In genomic region chr6:42563697-42564495, GRCh38 we compare ENCODE assay signal across 8 cellular contexts. TPM values are rescaled to one million over a fixed set of nuclear protein-coding genes. Genes with fewer than 3 reads are reported as not detected.
A peak's percentile ranks its signal among the peaks of the same experiment; 100 is the strongest.
DNase-seq lines count a peak whose midpoint lies in the region; ATAC-seq and TF ChIP-seq lines count a peak whose summit lies in the region.

Gene UBR2, plus strand, starts transcription at chr6:42564029. Its CDS starts 291 bp downstream, at chr6:42564320.

- WGBS in suprapubic skin, result under 1% methylated on average over 25 of the region's 50 CpGs

- no peaks in the 10 kb centered on the region for H3K27me3 Mint-ChIP-seq in activated naive CD4-positive, alpha-beta T cell treated with anti-CD3 and anti-CD28 coated beads, Interleukin-2, amount 50 U/mL, for 24 hours

- ATAC-seq in HG02588 (IDR thresholded peaks at IDR 0.05; ENCODE audit: unreplicated experiment) (peak; percentile 91), SK-N-SH treated with all-trans-retinoic acid at 6 μM for 48 hours (peak; percentile 98)

- peak; percentile 91 for DNase-seq in GM10266 (ENCODE audit: extremely low spot score)
- peak; percentile 98 for DNase-seq in NCI-H1092 (lab: John Stamatoyannopoulos, UW)
- DNase-seq in globus pallidus (ENCODE audit: low spot score), result peak; percentile 100
- DNase-seq in nucleus accumbens (lab: John Stamatoyannopoulos, UW), result peak; percentile 48 to 99 (median 95)
- DNase-seq in suprapubic skin (ENCODE audit: low spot score in 2 of 2), result peak; percentile 98

- no peaks in the 10 kb centered on the region for H3K9me3 ChIP-seq in suprapubic skin

- peaks cover 30% of the 10 kb centered on the region for H3K4me1 Mint-ChIP-seq in activated naive CD4-positive, alpha-beta T cell treated with anti-CD3 and anti-CD28 coated beads, Interleukin-2, amount 50 U/mL, for 24 hours

- peak in 1 of 2 donors; percentile 83 for TF ChIP-seq POLR2A in suprapubic skin (IDR thresholded peaks at IDR 0.05)

- TF ChIP-seq CTCF in GM10266 (IDR thresholded peaks at IDR 0.05; ENCODE audit: control insufficient read depth, insufficient read depth, low read depth, missing control alignments) (peak; percentile 40), suprapubic skin (IDR thresholded peaks at IDR 0.05) (no peak)

- H3K9me3 Mint-ChIP-seq in activated naive CD4-positive, alpha-beta T cell treated with anti-CD3 and anti-CD28 coated beads, Interleukin-2, amount 50 U/mL, for 24 hours, result no peaks in the 10 kb centered on the region

- peaks cover 19% of the 10 kb centered on the region for H3K4me1 ChIP-seq in suprapubic skin

- H3K27me3 ChIP-seq in suprapubic skin, result no peaks in the 10 kb centered on the region

- H3K4me3 Mint-ChIP-seq in activated naive CD4-positive, alpha-beta T cell treated with anti-CD3 and anti-CD28 coated beads, Interleukin-2, amount 50 U/mL, for 24 hours, result peak within 1 kb of the TSS; percentile 99

- H3K27ac Mint-ChIP-seq in activated naive CD4-positive, alpha-beta T cell treated with anti-CD3 and anti-CD28 coated beads, Interleukin-2, amount 50 U/mL, for 24 hours, result peak within 1 kb of the TSS; percentile 97

- H3K27ac ChIP-seq in suprapubic skin, result peak within 1 kb of the TSS; percentile 97

- peak within 1 kb of the TSS; percentile 76 for H3K4me3 ChIP-seq in suprapubic skin

- TF ChIP-seq EP300 in suprapubic skin (IDR thresholded peaks at IDR 0.05), result no peak

- peaks cover 10% of the 10 kb centered on the region for H3K36me3 Mint-ChIP-seq in activated naive CD4-positive, alpha-beta T cell treated with anti-CD3 and anti-CD28 coated beads, Interleukin-2, amount 50 U/mL, for 24 hours

- no peaks in the 10 kb centered on the region for H3K36me3 ChIP-seq in suprapubic skin

TF ChIP-seq in SK-N-SH treated with all-trans-retinoic acid at 6 μM for 48 hours, 23 proteins besides CTCF, POLR2A, EP300 and RAD21:
- no peak for TF ChIP-seq SNAI2 (CRISPR knock-in tag; IDR thresholded peaks at IDR 0.05)
- TF ChIP-seq ZFP3 (CRISPR knock-in tag; IDR thresholded peaks at IDR 0.05), result peak; percentile 93
- TF ChIP-seq RARB (CRISPR knock-in tag; IDR thresholded peaks at IDR 0.05), result no peak
- no peak for TF ChIP-seq GLIS3 (CRISPR knock-in tag; IDR thresholded peaks at IDR 0.05)

RNA-seq across cellular contexts. Expression of gene UBR2, which starts in this region (rescaled TPM):
- 10 to 100 TPM; 18.5 to 37.9 (median 26.1) TPM for total RNA-seq in suprapubic skin

Comparison
In these comparisons a context has a peak if more than half of its experiments do, and no peak if none do; other contexts are left out.
1. Peak in every context shown above with its lines: DNase-seq, ATAC-seq, H3K4me3 ChIP-seq and H3K27ac ChIP-seq.